Comparison of ENCODE assay signal across 1 cellular context in the genomic region with DNA sequence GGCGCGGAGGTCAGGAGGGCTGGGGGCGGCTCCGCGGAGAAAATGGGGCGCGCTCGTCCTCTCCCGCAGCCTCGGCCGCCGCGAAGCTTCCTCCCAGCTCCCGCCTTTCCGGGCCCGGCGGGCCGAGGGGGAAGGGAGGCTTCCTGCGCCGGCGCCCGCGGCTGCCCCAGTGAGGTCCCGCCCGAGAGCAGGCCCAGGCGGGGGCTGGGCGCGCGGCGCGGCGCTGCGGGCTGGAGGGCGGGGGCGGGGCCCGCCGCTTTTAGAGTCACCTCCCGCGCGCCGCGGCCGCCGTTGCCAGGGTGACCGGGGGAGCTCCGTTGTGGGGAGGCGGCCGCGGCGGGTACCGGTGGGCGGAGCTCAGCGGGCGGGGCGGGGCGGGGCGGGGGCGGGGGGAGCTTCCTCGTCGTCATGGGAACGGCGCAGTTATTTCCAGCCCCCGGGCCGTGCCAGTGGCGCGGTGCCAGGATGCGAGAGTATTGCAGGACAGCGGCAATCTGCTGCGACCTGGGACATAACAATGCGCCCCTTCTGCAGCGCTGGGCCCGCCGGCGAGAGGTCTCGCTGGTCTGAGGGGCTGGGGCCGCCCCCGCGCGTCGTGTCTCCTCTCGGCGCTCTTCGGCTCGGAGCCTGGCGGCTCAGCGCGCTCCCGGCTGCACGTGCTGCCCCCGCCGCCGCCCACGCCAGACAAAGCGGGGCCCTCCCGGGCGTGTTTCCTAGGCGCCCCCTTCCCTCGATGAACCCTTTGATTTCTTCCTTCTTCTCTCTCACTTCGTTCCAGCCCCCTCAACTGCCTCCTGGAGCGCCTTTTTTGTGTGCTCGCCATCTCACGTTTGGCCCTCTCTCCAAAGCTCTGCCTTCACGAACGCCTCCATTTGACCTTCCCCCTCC.
TF ChIP-seq lines count a peak whose summit lies in the region.

No MANE protein-coding gene starts in this region.

TF ChIP-seq in HepG2, 621 proteins besides CTCF, POLR2A, EP300 and RAD21 (continued from another document):
- TF ChIP-seq, protein P1, sequence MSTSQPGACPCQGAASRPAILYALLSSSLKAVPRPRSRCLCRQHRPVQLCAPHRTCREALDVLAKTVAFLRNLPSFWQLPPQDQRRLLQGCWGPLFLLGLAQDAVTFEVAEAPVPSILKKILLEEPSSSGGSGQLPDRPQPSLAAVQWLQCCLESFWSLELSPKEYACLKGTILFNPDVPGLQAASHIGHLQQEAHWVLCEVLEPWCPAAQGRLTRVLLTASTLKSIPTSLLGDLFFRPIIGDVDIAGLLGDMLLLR (CRISPR knock-in tag; IDR thresholded peaks at IDR 0.05) = 0 out of 2 replicates have a peak, but pooled peaks have one; percentile 1
